Comparison of ENCODE assay signal across 1 cellular context in the genomic region with DNA sequence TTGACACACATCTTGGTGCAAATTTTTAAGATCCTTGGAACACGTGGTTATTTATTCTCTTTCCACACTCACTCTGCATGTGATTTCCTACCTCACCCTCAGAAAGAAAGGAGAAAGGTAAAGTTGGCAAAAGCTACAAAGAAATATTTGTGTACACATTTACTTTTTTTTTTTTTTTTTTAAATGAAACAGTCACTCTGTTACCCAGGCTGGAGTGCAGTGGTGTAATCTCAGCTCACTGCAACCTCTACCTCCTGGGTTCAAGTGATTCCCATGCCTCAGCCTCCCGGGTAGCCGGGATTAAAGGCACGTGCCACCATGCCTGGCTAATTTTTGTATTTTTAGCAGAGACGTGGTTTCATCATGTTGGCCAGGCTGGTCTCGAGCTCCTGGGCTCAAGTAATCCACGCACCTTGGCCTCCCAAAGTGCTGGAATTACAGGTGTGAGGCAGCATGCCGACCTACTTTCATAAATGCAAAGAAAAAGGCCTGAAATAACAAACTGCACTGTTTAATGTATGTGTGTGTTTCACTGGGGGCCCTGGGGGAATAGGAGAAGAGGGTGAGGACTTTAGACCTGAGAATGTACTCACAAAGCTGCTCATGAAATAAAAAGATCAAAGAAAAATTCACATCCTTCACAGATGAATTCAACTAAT.
TF ChIP-seq lines count a peak whose summit lies in the region.

No MANE protein-coding gene starts in this region.

TF ChIP-seq in WTC11, 78 proteins besides CTCF, POLR2A, EP300 and RAD21:
- TF ChIP-seq, protein P1, sequence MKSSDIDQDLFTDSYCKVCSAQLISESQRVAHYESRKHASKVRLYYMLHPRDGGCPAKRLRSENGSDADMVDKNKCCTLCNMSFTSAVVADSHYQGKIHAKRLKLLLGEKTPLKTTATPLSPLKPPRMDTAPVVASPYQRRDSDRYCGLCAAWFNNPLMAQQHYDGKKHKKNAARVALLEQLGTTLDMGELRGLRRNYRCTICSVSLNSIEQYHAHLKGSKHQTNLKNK (CRISPR knock-in tag; IDR thresholded peaks at IDR 0.05): no peak
- TF ChIP-seq GABPB1 (CRISPR knock-in tag; IDR thresholded peaks at IDR 0.05): peak; percentile 61; the same call in 1 of the 2 replicates
- no peak for TF ChIP-seq TP53 (CRISPR knock-in tag; IDR thresholded peaks at IDR 0.05)
- TF ChIP-seq JUN (CRISPR knock-in tag; IDR thresholded peaks at IDR 0.05): no peak
- no peak for TF ChIP-seq TEAD4 (CRISPR knock-in tag; IDR thresholded peaks at IDR 0.05)
